In the genomic region with DNA sequence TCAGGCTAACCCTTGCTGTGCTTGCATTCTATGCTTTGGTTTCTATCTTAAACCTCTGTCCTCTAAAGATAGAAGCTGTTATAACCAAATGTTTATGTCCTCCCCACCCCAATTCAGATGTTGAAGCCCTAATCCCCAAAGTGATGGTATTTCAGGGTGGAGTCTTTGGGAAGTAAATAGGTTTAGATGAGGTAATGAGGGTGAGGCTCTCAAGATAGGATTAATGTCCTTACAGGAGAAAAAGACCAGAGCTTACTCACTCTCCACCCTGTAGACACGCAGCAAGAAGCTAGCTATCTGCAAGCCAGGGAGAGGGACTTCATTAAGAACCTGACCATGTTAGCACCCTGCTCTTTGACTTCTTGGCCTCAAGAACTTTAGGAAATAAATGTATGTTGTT, we compare ENCODE assay signal across 17 cellular contexts.
"Had no signal": no experiment of that assay in that cellular context is flagged by ENCODE, and none has a peak within 500 bp of the region (broad histone marks: within the 10 kb centered on the region; RNA-seq: fewer than 3 reads in every experiment).

No MANE protein-coding gene starts in this region.

- H3K9me3 ChIP-seq: prostate gland, tibial nerve had no signal

- H3K36me3 ChIP-seq: left ventricle myocardium inferior, prostate gland, tibial nerve had no signal

- H3K4me3 ChIP-seq: left ventricle myocardium inferior, prostate gland, skin epidermis, tibial nerve had no signal

- H3K27ac ChIP-seq: left ventricle myocardium inferior, prostate gland, skin epidermis, tibial nerve had no signal

- DNase-seq: activated CD4-positive, alpha-beta T cell treated with anti-CD3 and anti-CD28 coated beads for 36 hours; activated CD4-positive, alpha-beta T cell treated with anti-CD3 and anti-CD28 coated beads, Interleukin-2, amount 50 U/mL, for 48 hours; activated gamma-delta T cell treated with Interleukin-2 at 50 U/mL for 16 hours; amniotic stem cell; dermis blood vessel endothelial cell; effector memory CD4-positive, alpha-beta T cell; foreskin fibroblast; kidney glomerular epithelial cell; left ventricle myocardium inferior; mammary epithelial cell; naive B cell; right cardiac atrium; T-helper 2 cell had no signal

- H3K27me3 ChIP-seq: tibial nerve had no signal

- ATAC-seq: activated CD4-positive, alpha-beta T cell treated with anti-CD3 and anti-CD28 coated beads for 36 hours; right cardiac atrium; WTC11 had no signal

- H3K4me1 ChIP-seq: prostate gland, tibial nerve had no signal
